ENCODE assay signal across 1 cellular context in the genomic region with DNA sequence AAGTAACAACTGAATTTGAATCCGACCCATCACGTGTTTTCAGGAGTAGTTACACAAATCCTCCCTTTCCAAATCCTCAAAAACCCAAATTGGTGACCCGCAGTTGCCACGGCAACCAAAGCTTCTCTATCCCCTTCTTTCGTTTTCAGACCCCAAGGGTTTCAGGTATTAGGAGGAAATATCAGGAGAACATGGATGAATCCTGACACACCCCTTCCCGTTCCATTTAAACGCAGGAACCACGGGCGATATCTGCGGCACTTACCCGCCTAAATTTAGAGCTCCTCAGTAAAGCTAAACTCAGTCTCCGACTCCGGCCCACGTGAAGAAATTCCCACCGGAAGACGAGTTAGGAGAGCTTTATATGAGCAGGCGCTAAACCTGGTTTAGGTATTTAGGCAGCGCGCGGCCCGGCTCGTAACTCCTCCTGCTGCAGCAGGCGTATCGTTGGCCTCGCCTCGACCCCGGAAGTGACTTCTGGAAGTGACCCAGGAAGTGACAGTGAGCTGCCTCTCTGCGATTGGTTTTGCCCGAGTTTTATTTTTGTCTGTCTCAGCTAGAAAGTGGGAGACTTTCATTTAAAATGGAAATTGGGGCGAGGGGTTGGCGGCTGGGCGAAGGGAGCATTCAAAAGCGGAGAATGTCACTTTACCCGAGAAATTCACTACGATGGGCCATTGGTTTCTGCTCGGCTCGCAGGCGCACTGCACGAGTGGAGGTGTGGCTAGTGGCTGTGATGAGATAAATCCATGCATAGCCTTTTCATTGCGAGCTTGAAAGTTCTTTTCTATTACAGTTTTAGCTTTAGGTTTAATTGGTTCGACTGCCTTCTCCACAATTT.
A peak's percentile ranks its signal among the peaks of the same experiment; 100 is the strongest.
TF ChIP-seq lines count a peak whose summit lies in the region.

A gene (minus strand): TSS at position 472 of the 841 bp plus-strand sequence.

TF ChIP-seq in SK-N-SH, 30 proteins besides CTCF, POLR2A, EP300 and RAD21 (continued from another document):
- TF ChIP-seq, protein P1, sequence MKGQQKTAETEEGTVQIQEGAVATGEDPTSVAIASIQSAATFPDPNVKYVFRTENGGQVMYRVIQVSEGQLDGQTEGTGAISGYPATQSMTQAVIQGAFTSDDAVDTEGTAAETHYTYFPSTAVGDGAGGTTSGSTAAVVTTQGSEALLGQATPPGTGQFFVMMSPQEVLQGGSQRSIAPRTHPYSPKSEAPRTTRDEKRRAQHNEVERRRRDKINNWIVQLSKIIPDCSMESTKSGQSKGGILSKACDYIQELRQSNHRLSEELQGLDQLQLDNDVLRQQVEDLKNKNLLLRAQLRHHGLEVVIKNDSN (IDR thresholded peaks at IDR 0.05; ENCODE audit: borderline replicate concordance, low read depth), result no peak
- TF ChIP-seq CHD2 (IDR thresholded peaks at IDR 0.05; ENCODE audit: low read length, partially characterized antibody) (peak; percentile 80), TAF1 (IDR thresholded peaks at IDR 0.05; ENCODE audit: borderline replicate concordance, low read depth, low read length) (peak; percentile 73; the same call in 1 of the 2 replicates), ELF1 (IDR thresholded peaks at IDR 0.05) (peak; percentile 89), FOSL2 (IDR thresholded peaks at IDR 0.05; ENCODE audit: borderline replicate concordance, low read depth) (no peak), MXI1 (IDR thresholded peaks at IDR 0.05; ENCODE audit: low read depth, low read length) (peak; percentile 88), TCF12 (IDR thresholded peaks at IDR 0.05) (no peak), SIN3A (IDR thresholded peaks at IDR 0.05; ENCODE audit: borderline replicate concordance, low read depth, low read length) (0 out of 2 replicates have a peak, but pooled peaks have one; percentile 62), NRF1 (IDR thresholded peaks at IDR 0.05; ENCODE audit: low read depth, low read length) (no peak), RXRA (IDR thresholded peaks at IDR 0.05; ENCODE audit: borderline replicate concordance, low read depth) (no peak), NFIC (IDR thresholded peaks at IDR 0.05; ENCODE audit: borderline replicate concordance) (no peak), GABPA (IDR thresholded peaks at IDR 0.05; ENCODE audit: low read depth) (peak; percentile 93), JUND (IDR thresholded peaks at IDR 0.05) (no peak), MEF2A (IDR thresholded peaks at IDR 0.05; ENCODE audit: borderline replicate concordance, low read depth) (no peak), SMC3 (IDR thresholded peaks at IDR 0.05; ENCODE audit: low read depth, low read length) (no peak), TEAD4 (IDR thresholded peaks at IDR 0.05; ENCODE audit: borderline replicate concordance, insufficient read depth) (no peak), YY1 (IDR thresholded peaks at IDR 0.05; ENCODE audit: low read depth) (no peak), EZH2phosphoT487 (IDR thresholded peaks at IDR 0.05; ENCODE audit: borderline replicate concordance, low read depth) (no peak), RCOR1 (IDR thresholded peaks at IDR 0.05; ENCODE audit: low read length) (no peak), FOXJ3 (CRISPR knock-in tag; IDR thresholded peaks at IDR 0.05) (no peak)
- TF ChIP-seq, protein P2, sequence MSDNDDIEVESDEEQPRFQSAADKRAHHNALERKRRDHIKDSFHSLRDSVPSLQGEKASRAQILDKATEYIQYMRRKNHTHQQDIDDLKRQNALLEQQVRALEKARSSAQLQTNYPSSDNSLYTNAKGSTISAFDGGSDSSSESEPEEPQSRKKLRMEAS (IDR thresholded peaks at IDR 0.05; ENCODE audit: low read depth), result peak; percentile 63
- TF ChIP-seq, protein P3, sequence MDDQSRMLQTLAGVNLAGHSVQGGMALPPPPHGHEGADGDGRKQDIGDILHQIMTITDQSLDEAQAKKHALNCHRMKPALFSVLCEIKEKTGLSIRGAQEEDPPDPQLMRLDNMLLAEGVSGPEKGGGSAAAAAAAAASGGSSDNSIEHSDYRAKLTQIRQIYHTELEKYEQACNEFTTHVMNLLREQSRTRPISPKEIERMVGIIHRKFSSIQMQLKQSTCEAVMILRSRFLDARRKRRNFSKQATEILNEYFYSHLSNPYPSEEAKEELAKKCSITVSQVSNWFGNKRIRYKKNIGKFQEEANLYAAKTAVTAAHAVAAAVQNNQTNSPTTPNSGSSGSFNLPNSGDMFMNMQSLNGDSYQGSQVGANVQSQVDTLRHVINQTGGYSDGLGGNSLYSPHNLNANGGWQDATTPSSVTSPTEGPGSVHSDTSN (IDR thresholded peaks at IDR 0.05), result no peak
- TF ChIP-seq, protein P4, sequence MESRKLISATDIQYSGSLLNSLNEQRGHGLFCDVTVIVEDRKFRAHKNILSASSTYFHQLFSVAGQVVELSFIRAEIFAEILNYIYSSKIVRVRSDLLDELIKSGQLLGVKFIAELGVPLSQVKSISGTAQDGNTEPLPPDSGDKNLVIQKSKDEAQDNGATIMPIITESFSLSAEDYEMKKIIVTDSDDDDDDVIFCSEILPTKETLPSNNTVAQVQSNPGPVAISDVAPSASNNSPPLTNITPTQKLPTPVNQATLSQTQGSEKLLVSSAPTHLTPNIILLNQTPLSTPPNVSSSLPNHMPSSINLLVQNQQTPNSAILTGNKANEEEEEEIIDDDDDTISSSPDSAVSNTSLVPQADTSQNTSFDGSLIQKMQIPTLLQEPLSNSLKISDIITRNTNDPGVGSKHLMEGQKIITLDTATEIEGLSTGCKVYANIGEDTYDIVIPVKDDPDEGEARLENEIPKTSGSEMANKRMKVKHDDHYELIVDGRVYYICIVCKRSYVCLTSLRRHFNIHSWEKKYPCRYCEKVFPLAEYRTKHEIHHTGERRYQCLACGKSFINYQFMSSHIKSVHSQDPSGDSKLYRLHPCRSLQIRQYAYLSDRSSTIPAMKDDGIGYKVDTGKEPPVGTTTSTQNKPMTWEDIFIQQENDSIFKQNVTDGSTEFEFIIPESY (IDR thresholded peaks at IDR 0.05; ENCODE audit: borderline replicate concordance, low read depth), result no peak
- TF ChIP-seq, protein P5, sequence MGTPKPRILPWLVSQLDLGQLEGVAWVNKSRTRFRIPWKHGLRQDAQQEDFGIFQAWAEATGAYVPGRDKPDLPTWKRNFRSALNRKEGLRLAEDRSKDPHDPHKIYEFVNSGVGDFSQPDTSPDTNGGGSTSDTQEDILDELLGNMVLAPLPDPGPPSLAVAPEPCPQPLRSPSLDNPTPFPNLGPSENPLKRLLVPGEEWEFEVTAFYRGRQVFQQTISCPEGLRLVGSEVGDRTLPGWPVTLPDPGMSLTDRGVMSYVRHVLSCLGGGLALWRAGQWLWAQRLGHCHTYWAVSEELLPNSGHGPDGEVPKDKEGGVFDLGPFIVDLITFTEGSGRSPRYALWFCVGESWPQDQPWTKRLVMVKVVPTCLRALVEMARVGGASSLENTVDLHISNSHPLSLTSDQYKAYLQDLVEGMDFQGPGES (IDR thresholded peaks at IDR 0.05; ENCODE audit: low read depth, low read length), result no peak
- TF ChIP-seq, protein P6, sequence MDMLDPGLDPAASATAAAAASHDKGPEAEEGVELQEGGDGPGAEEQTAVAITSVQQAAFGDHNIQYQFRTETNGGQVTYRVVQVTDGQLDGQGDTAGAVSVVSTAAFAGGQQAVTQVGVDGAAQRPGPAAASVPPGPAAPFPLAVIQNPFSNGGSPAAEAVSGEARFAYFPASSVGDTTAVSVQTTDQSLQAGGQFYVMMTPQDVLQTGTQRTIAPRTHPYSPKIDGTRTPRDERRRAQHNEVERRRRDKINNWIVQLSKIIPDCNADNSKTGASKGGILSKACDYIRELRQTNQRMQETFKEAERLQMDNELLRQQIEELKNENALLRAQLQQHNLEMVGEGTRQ (IDR thresholded peaks at IDR 0.05; ENCODE audit: borderline replicate concordance, low read depth, low read length), result no peak
